Comparison of ENCODE assay signal across 9 cellular contexts in the genomic region with DNA sequence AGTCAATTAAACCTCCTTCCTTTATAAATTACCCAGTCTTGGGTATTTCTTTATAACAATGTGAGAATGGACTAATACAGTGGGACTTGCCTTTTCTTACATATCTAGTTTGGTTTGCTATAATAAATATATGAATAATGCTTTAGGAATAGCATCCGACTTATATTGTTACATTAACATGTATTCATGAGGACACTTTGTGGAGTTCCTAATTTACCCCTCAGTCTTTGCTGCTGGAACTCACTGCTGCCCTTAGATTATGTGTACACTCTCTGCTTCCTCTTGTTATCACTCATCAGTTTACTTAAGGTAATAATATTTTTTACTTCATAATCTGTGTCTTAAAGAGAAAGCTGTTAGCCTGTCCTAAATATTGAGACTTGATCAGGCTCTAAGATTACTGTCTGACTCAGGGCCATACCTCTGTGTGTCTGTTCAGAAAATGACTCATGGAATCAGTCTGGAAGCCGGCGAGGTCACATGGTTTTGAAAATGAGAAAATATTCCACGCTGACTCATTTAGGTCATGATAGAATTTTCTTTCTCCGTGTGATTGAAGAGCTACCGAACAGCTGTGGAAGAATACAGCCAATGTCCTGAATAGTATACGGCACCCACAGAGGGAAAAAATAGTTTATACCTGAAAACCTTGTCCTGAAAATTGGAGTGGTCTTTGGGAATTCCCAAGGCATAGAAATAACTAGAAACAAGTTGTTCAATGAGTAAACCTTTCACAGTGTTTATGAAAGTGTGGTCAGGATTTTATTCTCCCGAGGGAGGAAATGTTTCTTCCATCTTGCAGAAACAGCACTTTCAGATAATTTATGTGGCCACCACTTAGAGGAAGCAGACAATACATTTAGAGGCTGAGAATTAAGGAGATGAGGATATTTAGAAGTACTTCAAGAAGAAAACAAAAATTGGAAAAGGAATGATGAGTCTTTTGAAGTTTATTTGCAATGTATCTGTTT.
DNase-seq lines count a peak whose midpoint lies in the region; ATAC-seq and TF ChIP-seq lines count a peak whose summit lies in the region.
"Had no signal": no experiment of that assay in that cellular context is flagged by ENCODE, and none has a peak within 500 bp of the region (broad histone marks: within the 10 kb centered on the region; RNA-seq: fewer than 3 reads in every experiment).

No MANE protein-coding gene starts in this region.

- peaks cover 14% of the 10 kb centered on the region for H3K4me1 Mint-ChIP-seq in activated CD8-positive, alpha-beta T cell treated with anti-CD3 and anti-CD28 coated beads for 36 hours (ENCODE audit: low read depth)

- ATAC-seq in GM19324 (IDR thresholded peaks at IDR 0.05; ENCODE audit: low FRiP score, unreplicated experiment) (peak; percentile 57), HG03439 (IDR thresholded peaks at IDR 0.05; ENCODE audit: unreplicated experiment) (peak; percentile 90), GM21576 (IDR thresholded peaks at IDR 0.05; ENCODE audit: unreplicated experiment) (no peak)
- peak; percentile 97 for ATAC-seq in activated CD8-positive, alpha-beta T cell treated with anti-CD3 and anti-CD28 coated beads for 36 hours
- ATAC-seq: HCT116 had no signal

- intact Hi-C loops in activated CD8-positive, alpha-beta T cell treated with anti-CD3 and anti-CD28 coated beads for 36 hours (cut with micrococcal nuclease): loop anchor here (5.0 kb wide), 1 partner anchor 118 kb away; no protein-coding TSS in a partner anchor

- CTCF ChIA-PET in activated CD8-positive, alpha-beta T cell treated with anti-CD3 and anti-CD28 coated beads for 36 hours (lab: Charles Lee): no interaction called here

- no peaks in the 10 kb centered on the region for H3K36me3 Mint-ChIP-seq in activated CD8-positive, alpha-beta T cell treated with anti-CD3 and anti-CD28 coated beads for 36 hours (ENCODE audit: low read depth)

- peaks cover 2% of the 10 kb centered on the region for H3K9me3 Mint-ChIP-seq in activated CD8-positive, alpha-beta T cell treated with anti-CD3 and anti-CD28 coated beads for 36 hours

- POLR2A ChIA-PET in activated CD8-positive, alpha-beta T cell treated with anti-CD3 and anti-CD28 coated beads for 36 hours (lab: Charles Lee): no interaction called here

- no peak overlapping the region for H3K27ac Mint-ChIP-seq in activated CD8-positive, alpha-beta T cell treated with anti-CD3 and anti-CD28 coated beads for 36 hours

- DNase-seq in AG09319 (ENCODE audit: extremely low read depth, low read depth) (peak; percentile 60), glomerular endothelial cell (ENCODE audit: extremely low read depth, low read depth, low spot score) (peak; percentile 88), DMS79 (lab: John Stamatoyannopoulos, UW) (no peak)
- DNase-seq in activated CD8-positive, alpha-beta T cell treated with anti-CD3 and anti-CD28 coated beads for 36 hours: peak; percentile 58
- DNase-seq in stimulated activated CD4-positive, alpha-beta T cell treated with anti-CD3 and anti-CD28 coated beads, Interleukin-12 subunit alpha, Interleukin-12 subunit beta, amount 100 ng/mL, for 4 hours: peak; percentile 7

- no peak overlapping the region for H3K4me3 Mint-ChIP-seq in activated CD8-positive, alpha-beta T cell treated with anti-CD3 and anti-CD28 coated beads for 36 hours

- TF ChIP-seq CTCF in AG09319 (IDR thresholded peaks at IDR 0.05; ENCODE audit: low read depth, low read length): no peak
- TF ChIP-seq CTCF in activated CD8-positive, alpha-beta T cell treated with anti-CD3 and anti-CD28 coated beads for 36 hours (IDR thresholded peaks at IDR 0.05): no peak

- H3K27me3 Mint-ChIP-seq in activated CD8-positive, alpha-beta T cell treated with anti-CD3 and anti-CD28 coated beads for 36 hours: peaks cover 2% of the 10 kb centered on the region
